In genomic region chrX:55695227-55696018, GRCh38 we compare ENCODE assay signal across 11 cellular contexts.
"Had no signal": no experiment of that assay in that cellular context is flagged by ENCODE, and none has a peak within 500 bp of the region (broad histone marks: within the 10 kb centered on the region; RNA-seq: fewer than 3 reads in every experiment).

No MANE protein-coding gene starts in this region.

- DNase-seq: activated CD8-positive, alpha-beta memory T cell treated with anti-CD3 and anti-CD28 coated beads, Interleukin-2, amount 50 U/mL, for 4 hours; caudate nucleus; cortex of kidney; endodermal cell; left ventricle myocardium superior; ovary; SJCRH30; stimulated activated CD4-positive, alpha-beta T cell treated with anti-CD3 and anti-CD28 coated beads, Interleukin-4, amount 100 ng/mL, for 1 hour; SW 1271; tibial artery had no signal

- H3K4me3 Mint-ChIP-seq: endodermal cell, neural progenitor cell had no signal

- H3K36me3 Mint-ChIP-seq: neural progenitor cell had no signal

- H3K4me1 Mint-ChIP-seq: endodermal cell, neural progenitor cell had no signal

- H3K27ac Mint-ChIP-seq: endodermal cell, neural progenitor cell had no signal
